ENCODE assay signal across 14 cellular contexts in genomic region chr7:157310676-157311185, GRCh38. TPM values are rescaled to one million over a fixed set of nuclear protein-coding genes. Genes with fewer than 3 reads are reported as not detected.
DNase-seq lines count a peak whose midpoint lies in the region; ATAC-seq and TF ChIP-seq lines count a peak whose summit lies in the region.
"Had no signal": no experiment of that assay in that cellular context is flagged by ENCODE, and none has a peak within 500 bp of the region (broad histone marks: within the 10 kb centered on the region; RNA-seq: fewer than 3 reads in every experiment).

No MANE protein-coding gene starts in this region.

- TF ChIP-seq POLR2A in suprapubic skin (IDR thresholded peaks at IDR 0.05) = no peak

- 60% methylated on average over 7 of the region's 7 CpGs for WGBS in suprapubic skin

- no peak overlapping the region for H3K4me3 ChIP-seq in suprapubic skin

- TF ChIP-seq CTCF in WTC11 (IDR thresholded peaks at IDR 0.05) (no peak), foreskin keratinocyte (conservative IDR thresholded peaks at IDR 0.05) (no peak), suprapubic skin (IDR thresholded peaks at IDR 0.05) (no peak)

- H3K9me3 Mint-ChIP-seq in activated naive CD8-positive, alpha-beta T cell treated with anti-CD3 and anti-CD28 coated beads, Interleukin-2, amount 50 U/mL, for 24 hours = no peaks in the 10 kb centered on the region
- no peaks in the 10 kb centered on the region for H3K9me3 Mint-ChIP-seq in activated naive CD8-positive, alpha-beta T cell treated with anti-CD3 and anti-CD28 coated beads for 36 hours
- no peaks in the 10 kb centered on the region for H3K9me3 Mint-ChIP-seq in WTC11
- H3K9me3 Mint-ChIP-seq: central memory CD8-positive, alpha-beta T cell had no signal

- H3K36me3 ChIP-seq in suprapubic skin = no peaks in the 10 kb centered on the region

- peak overlapping the region; percentile 63 for H3K27ac ChIP-seq in foreskin keratinocyte
- H3K27ac ChIP-seq in suprapubic skin = peak overlapping the region; percentile 67
- H3K27ac ChIP-seq: HL-60, VCaP had no signal

- peaks cover 14% of the 10 kb centered on the region for H3K4me1 Mint-ChIP-seq in activated naive CD8-positive, alpha-beta T cell treated with anti-CD3 and anti-CD28 coated beads, Interleukin-2, amount 50 U/mL, for 24 hours
- peaks cover 9% of the 10 kb centered on the region for H3K4me1 Mint-ChIP-seq in activated naive CD8-positive, alpha-beta T cell treated with anti-CD3 and anti-CD28 coated beads for 36 hours
- H3K4me1 Mint-ChIP-seq in WTC11 = peaks cover 57% of the 10 kb centered on the region

- no peak for TF ChIP-seq EP300 in suprapubic skin (IDR thresholded peaks at IDR 0.05)

- no peak for DNase-seq in activated naive CD8-positive, alpha-beta T cell treated with anti-CD3 and anti-CD28 coated beads, Interleukin-2, amount 50 U/mL, for 24 hours
- no peak for DNase-seq in activated naive CD8-positive, alpha-beta T cell treated with anti-CD3 and anti-CD28 coated beads for 36 hours
- peak; percentile 35 for DNase-seq in WTC11 (ENCODE audit: low spot score)
- peak; percentile 46 to 68 for DNase-seq in foreskin keratinocyte
- no peak for DNase-seq in suprapubic skin (ENCODE audit: low spot score in 2 of 2)
- no peak for DNase-seq in stimulated activated CD4-positive, alpha-beta T cell treated with anti-CD3 and anti-CD28 coated beads, Interleukin-2, amount 100 ng/mL, for 24 hours
- no peak for DNase-seq in NCI-H2227 treated with DMSO at 0.1 percent for 48 hours (lab: John Stamatoyannopoulos, UW)
- DNase-seq: left cardiac atrium, NCI-H1105, SIG-M5 had no signal

- peak overlapping the region; percentile 15 for H3K27ac Mint-ChIP-seq in activated naive CD8-positive, alpha-beta T cell treated with anti-CD3 and anti-CD28 coated beads, Interleukin-2, amount 50 U/mL, for 24 hours
- H3K27ac Mint-ChIP-seq in activated naive CD8-positive, alpha-beta T cell treated with anti-CD3 and anti-CD28 coated beads for 36 hours = no peak overlapping the region
- peak overlapping the region; percentile 100 for H3K27ac Mint-ChIP-seq in WTC11

- no peak for ATAC-seq in activated naive CD8-positive, alpha-beta T cell treated with anti-CD3 and anti-CD28 coated beads, Interleukin-2, amount 50 U/mL, for 24 hours
- ATAC-seq in WTC11 (peak; percentile 58), foreskin keratinocyte (peak; percentile 45), GM21717 (IDR thresholded peaks at IDR 0.05; ENCODE audit: unreplicated experiment) (no peak)

- H3K27me3 Mint-ChIP-seq in activated naive CD8-positive, alpha-beta T cell treated with anti-CD3 and anti-CD28 coated beads, Interleukin-2, amount 50 U/mL, for 24 hours = no peaks in the 10 kb centered on the region
- H3K27me3 Mint-ChIP-seq in activated naive CD8-positive, alpha-beta T cell treated with anti-CD3 and anti-CD28 coated beads for 36 hours = no peaks in the 10 kb centered on the region
- H3K27me3 Mint-ChIP-seq in WTC11 (ENCODE audit: low read depth) = no peaks in the 10 kb centered on the region; the same call in 1 of the 2 replicates
- H3K27me3 Mint-ChIP-seq: central memory CD8-positive, alpha-beta T cell had no signal

- CTCF ChIA-PET in WTC11 (lab: Charles Lee) = interaction anchor here (0.9 kb wide), 1 partner anchor 29 kb away, joined by 3 read pairs; no protein-coding TSS in a partner anchor

- H3K36me3 Mint-ChIP-seq in activated naive CD8-positive, alpha-beta T cell treated with anti-CD3 and anti-CD28 coated beads, Interleukin-2, amount 50 U/mL, for 24 hours (ENCODE audit: low read depth) = no peaks in the 10 kb centered on the region
- no peaks in the 10 kb centered on the region for H3K36me3 Mint-ChIP-seq in activated naive CD8-positive, alpha-beta T cell treated with anti-CD3 and anti-CD28 coated beads for 36 hours
- H3K36me3 Mint-ChIP-seq in WTC11 = no peaks in the 10 kb centered on the region

- POLR2A ChIA-PET in WTC11 (lab: Charles Lee) = interaction anchor here (1.2 kb wide), 1 partner anchor 26 kb away, joined by 3 read pairs; the partner anchor contains the start of gene DNAJB6

- no peak overlapping the region for H3K4me3 Mint-ChIP-seq in activated naive CD8-positive, alpha-beta T cell treated with anti-CD3 and anti-CD28 coated beads, Interleukin-2, amount 50 U/mL, for 24 hours
- H3K4me3 Mint-ChIP-seq in activated naive CD8-positive, alpha-beta T cell treated with anti-CD3 and anti-CD28 coated beads for 36 hours = no peak overlapping the region
- H3K4me3 Mint-ChIP-seq in WTC11 = peak overlapping the region; percentile 45
- H3K4me3 Mint-ChIP-seq: central memory CD8-positive, alpha-beta T cell had no signal

- H3K4me1 ChIP-seq in foreskin keratinocyte (peaks cover 20% of the 10 kb centered on the region), suprapubic skin (peaks cover 17% of the 10 kb centered on the region)

- H3K27me3 ChIP-seq in foreskin keratinocyte = no peaks in the 10 kb centered on the region
- H3K27me3 ChIP-seq in suprapubic skin = no peaks in the 10 kb centered on the region

- H3K9me3 ChIP-seq in suprapubic skin = no peaks in the 10 kb centered on the region

TF ChIP-seq in WTC11, 78 proteins besides CTCF, POLR2A, EP300 and RAD21 (continues in another document):
- peak; percentile 93 for TF ChIP-seq ZNF423 (CRISPR knock-in tag; IDR thresholded peaks at IDR 0.05)
- TF ChIP-seq ZNF396 (CRISPR knock-in tag; IDR thresholded peaks at IDR 0.05; ENCODE audit: borderline replicate concordance) = peak; percentile 98
- TF ChIP-seq ZNF121 (CRISPR knock-in tag; IDR thresholded peaks at IDR 0.05) = no peak
- peak; percentile 94 for TF ChIP-seq EMX1 (CRISPR knock-in tag; IDR thresholded peaks at IDR 0.05)
- 0 out of 2 replicates have a peak, but pooled peaks have one; percentile 9 for TF ChIP-seq MYBL2 (CRISPR knock-in tag; IDR thresholded peaks at IDR 0.05)
- no peak for TF ChIP-seq AFF4 (CRISPR knock-in tag; IDR thresholded peaks at IDR 0.05; ENCODE audit: borderline replicate concordance)
- peak; percentile 99 for TF ChIP-seq ZNF532 (CRISPR knock-in tag; IDR thresholded peaks at IDR 0.05; ENCODE audit: borderline replicate concordance)
- TF ChIP-seq ZNF138 (CRISPR knock-in tag; conservative IDR thresholded peaks at IDR 0.05) = no peak

RNA-seq across cellular contexts. Expression of gene DNAJB6, which starts 26.1 kb away (rescaled TPM):
- total RNA-seq in activated naive CD8-positive, alpha-beta T cell treated with anti-CD3 and anti-CD28 coated beads for 36 hours = 10 to 100 TPM; 77.5 to 78.0 TPM
- total RNA-seq in WTC11 (2021) (264 to 288 TPM (median 268 TPM) in 3 replicates), foreskin keratinocyte (119 and 121 TPM in 2 replicates), suprapubic skin (100 to 1,000 TPM; 152 to 230 (median 185) TPM)
- polyA plus RNA-seq in foreskin keratinocyte = 97.9 and 98.5 TPM in 2 replicates

Comparison
In these comparisons a context has a peak if more than half of its experiments do, and no peak if none do; other contexts are left out.
1. ATAC-seq: peak in WTC11 (single experiment) and foreskin keratinocyte (single experiment); none in activated naive CD8-positive, alpha-beta T cell treated with anti-CD3 and anti-CD28 coated beads, Interleukin-2, amount 50 U/mL, for 24 hours (single experiment) and GM21717 (single experiment).
2. DNase-seq: peak in WTC11 (single experiment) and foreskin keratinocyte (2 of 2); none in activated naive CD8-positive, alpha-beta T cell treated with anti-CD3 and anti-CD28 coated beads, Interleukin-2, amount 50 U/mL, for 24 hours (single experiment), activated naive CD8-positive, alpha-beta T cell treated with anti-CD3 and anti-CD28 coated beads for 36 hours (single experiment), suprapubic skin (0 of 2), stimulated activated CD4-positive, alpha-beta T cell treated with anti-CD3 and anti-CD28 coated beads, Interleukin-2, amount 100 ng/mL, for 24 hours (0 of 2) and NCI-H2227 treated with DMSO at 0.1 percent for 48 hours (single experiment).